8 cellular contexts compared by ENCODE assay signal in the genomic region with DNA sequence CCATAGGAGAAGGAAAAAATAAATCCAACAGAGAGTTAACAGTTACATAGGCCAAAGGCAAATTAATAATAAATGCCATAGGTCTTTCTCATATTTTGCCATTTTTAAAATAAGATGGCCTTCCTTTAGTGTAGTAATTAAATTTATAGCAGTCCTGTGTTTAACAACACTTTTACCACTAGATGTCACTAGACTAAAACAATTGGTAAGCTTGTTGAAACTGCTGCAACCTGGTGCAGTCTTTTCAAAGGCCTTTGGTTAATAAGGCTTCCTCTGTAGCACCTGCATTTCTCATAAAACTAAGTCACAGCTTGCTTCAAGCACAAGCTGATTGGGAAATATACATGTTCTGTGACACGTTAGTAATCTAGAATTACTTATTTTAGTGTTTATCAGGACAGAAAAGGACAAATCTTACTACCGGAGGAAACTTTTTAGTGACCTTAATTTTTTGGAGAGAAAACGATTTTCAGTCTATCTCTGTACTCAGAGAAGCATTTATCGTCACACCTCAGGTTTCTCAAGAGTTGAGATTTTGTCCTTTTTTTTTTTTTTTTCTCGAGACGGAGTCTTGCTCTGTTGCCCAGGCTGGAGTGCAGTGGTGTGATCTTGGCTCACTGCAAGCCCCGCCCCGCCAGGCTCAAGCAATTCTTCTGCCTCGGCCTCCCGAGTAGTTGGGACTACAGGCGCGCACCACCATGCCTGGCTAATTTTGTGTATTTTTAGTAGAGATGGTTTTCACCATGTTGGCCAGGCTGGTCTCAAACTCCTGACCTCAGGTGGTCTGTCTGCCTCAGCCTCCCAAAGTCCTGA. TPM values are rescaled to one million over a fixed set of nuclear protein-coding genes. Genes with fewer than 3 reads are reported as not detected.
A peak's percentile ranks its signal among the peaks of the same experiment; 100 is the strongest.
DNase-seq lines count a peak whose midpoint lies in the region; ATAC-seq, FAIRE-seq and TF ChIP-seq lines count a peak whose summit lies in the region.

No MANE protein-coding gene starts in this region.

- H3K27me3 ChIP-seq in BE2C = no peaks in the 10 kb centered on the region
- no peaks in the 10 kb centered on the region for H3K27me3 ChIP-seq in OCI-LY3 (ENCODE audit: low read depth, low read length)
- H3K27me3 ChIP-seq in keratinocyte (ENCODE audit: control insufficient read depth, extremely low read depth, insufficient read depth, low read length) = no peaks in the 10 kb centered on the region

- H3K9ac ChIP-seq in OCI-LY3 (ENCODE audit: low read length) = no peak overlapping the region
- no peak overlapping the region for H3K9ac ChIP-seq in keratinocyte (ENCODE audit: control insufficient read depth, extremely low read depth, insufficient read depth, low read length)

- intact Hi-C loops in MCF 10A (cut with micrococcal nuclease) = loop anchor here (1.0 to 2.0 kb wide), 6 partner anchors 187 to 360 kb away; a partner anchor contains a TSS

- CTCF ChIA-PET in MCF 10A (lab: Yijun Ruan, JAX) = interaction anchor here (0.6 to 6.9 kb wide), 31 partner anchors 8 to 365 kb away, joined by 3 to 108 read pairs (median 4); a partner anchor contains a TSS

- peak; percentile 64 for TF ChIP-seq CTCF in BE2C (IDR thresholded peaks at IDR 0.05; ENCODE audit: low read depth, low read length)
- peak; percentile 81 for TF ChIP-seq CTCF in OCI-LY3 (IDR thresholded peaks at IDR 0.05; ENCODE audit: low read depth, low read length)
- TF ChIP-seq CTCF in MCF 10A (IDR thresholded peaks at IDR 0.05; ENCODE audit: unreplicated experiment) = peak; percentile 57
- peak in 2 of 3 experiments; percentile 39 to 58 for TF ChIP-seq CTCF in keratinocyte (optimal IDR thresholded peaks at IDR 0.05 in 1 of 3, IDR thresholded peaks at IDR 0.05 in 1 of 3, conservative IDR thresholded peaks at IDR 0.05 in 1 of 3; ENCODE audit: extremely low read depth in 1 of 3, insufficient read depth in 2 of 3, low read length in 3 of 3)

- peaks cover 6% of the 10 kb centered on the region for H3K36me3 Mint-ChIP-seq in MCF 10A (ENCODE audit: insufficient read depth, unreplicated experiment)

- no peaks in the 10 kb centered on the region for H3K4me1 Mint-ChIP-seq in MCF 10A (ENCODE audit: insufficient read depth, unreplicated experiment)

- BruUV-seq in MCF 10A (replicated peaks; lab: Mats Ljungman, UMichigan) = no TSS peak

- no peaks in the 10 kb centered on the region for H3K4me1 ChIP-seq in BE2C
- no peaks in the 10 kb centered on the region for H3K4me1 ChIP-seq in OCI-LY3 (ENCODE audit: low read length)
- H3K4me1 ChIP-seq in keratinocyte (ENCODE audit: control insufficient read depth, extremely low read depth, insufficient read depth, low read length) = no peaks in the 10 kb centered on the region

- DNase-seq in BE2C (no peak), LHCN-M2 (ENCODE audit: low read depth) (peak; percentile 72), MCF 10A (ENCODE audit: unreplicated experiment) (peak; percentile 76), keratinocyte (ENCODE audit: low read depth, low spot score) (peak; percentile 41), stromal cell of bone marrow (ENCODE audit: low read depth) (peak; percentile 59)
- no peak for DNase-seq in activated effector memory CD4-positive, alpha-beta T cell treated with Interleukin-2 at 50 U/mL for 16 hours

- no peak overlapping the region for H3K4me2 ChIP-seq in OCI-LY3 (ENCODE audit: low read length)
- no peak overlapping the region for H3K4me2 ChIP-seq in keratinocyte (ENCODE audit: control insufficient read depth, extremely low read depth, insufficient read depth, low read depth, low read length)

- H3K4me3 ChIP-seq in BE2C (ENCODE audit: low read depth, low read length) = no peak overlapping the region
- H3K4me3 ChIP-seq in OCI-LY3 (ENCODE audit: low read length) = no peak overlapping the region
- H3K4me3 ChIP-seq in keratinocyte (ENCODE audit: control insufficient read depth in 2 of 3, extremely low read depth in 1 of 3, insufficient read depth in 2 of 3, low read depth in 1 of 3, low read length in 3 of 3) = no peak overlapping the region

- ATAC-seq in GM18499 (IDR thresholded peaks at IDR 0.05; ENCODE audit: insufficient read depth, unreplicated experiment) = peak; percentile 52

- H3K4me3 Mint-ChIP-seq in MCF 10A (ENCODE audit: unreplicated experiment) = no peak overlapping the region

- POLR2A ChIA-PET in MCF 10A (lab: Yijun Ruan, JAX) = interaction anchor here (0.7 to 3.4 kb wide), 10 partner anchors 19 to 342 kb away, joined by 3 to 14 read pairs (median 3); a partner anchor contains a TSS

- H2AFZ ChIP-seq in OCI-LY3 (ENCODE audit: low read depth, low read length) (no peak overlapping the region), keratinocyte (ENCODE audit: control insufficient read depth, low read length) (no peak overlapping the region)

- H3K9me1 ChIP-seq in keratinocyte (ENCODE audit: control insufficient read depth, extremely low read depth, insufficient read depth, low read length) = no peaks in the 10 kb centered on the region

- no peaks in the 10 kb centered on the region for H3K9me3 Mint-ChIP-seq in MCF 10A (ENCODE audit: unreplicated experiment)

- no peaks in the 10 kb centered on the region for H3K79me2 ChIP-seq in OCI-LY3 (ENCODE audit: low read length)
- H3K79me2 ChIP-seq in keratinocyte (ENCODE audit: control insufficient read depth, insufficient read depth, low read length) = no peaks in the 10 kb centered on the region

- H4K20me1 ChIP-seq in OCI-LY3 (ENCODE audit: insufficient read depth, low read length) = no peaks in the 10 kb centered on the region
- H4K20me1 ChIP-seq in keratinocyte (ENCODE audit: control insufficient read depth, extremely low read depth, insufficient read depth, low read length) = no peaks in the 10 kb centered on the region

- H3K27ac ChIP-seq in OCI-LY3 (ENCODE audit: low read length) = no peak overlapping the region
- no peak overlapping the region for H3K27ac ChIP-seq in keratinocyte (ENCODE audit: control insufficient read depth, insufficient read depth, low read length)

- FAIRE-seq in keratinocyte (lab: Jason Lieb, UNC) = no peak

- no peak overlapping the region for H3K27ac Mint-ChIP-seq in MCF 10A (ENCODE audit: low read depth, unreplicated experiment)

- dilution Hi-C loops in keratinocyte (cut with MboI; ENCODE audit: extremely low pct_ligation_motif_present, low sequenced_read_pairs) = no loop called here

- H3K36me3 ChIP-seq in BE2C (no peaks in the 10 kb centered on the region), OCI-LY3 (replicated peaks; ENCODE audit: low read depth, low read length) (no peaks in the 10 kb centered on the region), keratinocyte (ENCODE audit: control insufficient read depth in 2 of 2, extremely low read depth in 1 of 2, insufficient read depth in 2 of 2, low read length in 2 of 2) (no peaks in the 10 kb centered on the region)

- no peaks in the 10 kb centered on the region for H3K27me3 Mint-ChIP-seq in MCF 10A (ENCODE audit: insufficient read depth, unreplicated experiment)

- H3K9me3 ChIP-seq in BE2C (no peaks in the 10 kb centered on the region), OCI-LY3 (ENCODE audit: insufficient read depth, low read length) (no peaks in the 10 kb centered on the region), keratinocyte (ENCODE audit: control insufficient read depth, low read depth, low read length) (no peaks in the 10 kb centered on the region)

RNA-seq across cellular contexts. Expression of a gene that starts 20.0 kb away (rescaled TPM):
- 11.9 TPM for polyA plus RNA-seq in BE2C (2012; ENCODE audit: insufficient read depth, insufficient read length, low read depth)
- total RNA-seq in LHCN-M2 (2014; rRNA removed) (3.3 and 6.5 TPM in 2 replicates), MCF 10A (2022) (11.0 and 15.3 TPM in 2 replicates)
- 6.6 TPM for polyA plus RNA-seq in LHCN-M2 (2012)
- polyA plus RNA-seq in keratinocyte = 5.4 to 14.1 TPM (median 5.6 TPM) in 3 replicates
- 15.7 TPM for polyA plus RNA-seq in keratinocyte (2011; ENCODE audit: low read depth)
- 11.5 and 13.5 TPM in 2 replicates for polyA plus RNA-seq in keratinocyte (2011; cell fraction: cytosol; rRNA removed)
- polyA plus RNA-seq in keratinocyte (2011; cell fraction: nucleus; rRNA removed) = 9.4 and 10.6 TPM in 2 replicates
- polyA plus RNA-seq in keratinocyte (2012; ENCODE audit: low replicate concordance) = 7.0 and 8.8 TPM in 2 replicates
- polyA minus RNA-seq in keratinocyte = 9.5 to 14.6 TPM (median 11.3 TPM) in 3 replicates
- 10.4 TPM for polyA minus RNA-seq in keratinocyte (2011; cell fraction: cytosol; rRNA and poly(A)+ RNA removed)
- 9.5 and 18.8 TPM in 2 replicates for polyA minus RNA-seq in keratinocyte (2011; cell fraction: nucleus; rRNA and poly(A)+ RNA removed)

RNA-seq across cellular contexts. Expression of a gene that starts 26.8 kb away (rescaled TPM):
- polyA plus RNA-seq in BE2C (2012; ENCODE audit: insufficient read depth, insufficient read length, low read depth) = 11.1 TPM
- total RNA-seq in LHCN-M2 (2014; rRNA removed) (0.23 and 0.26 TPM in 2 replicates), MCF 10A (2022) (9.9 and 10.1 TPM in 2 replicates)
- 0.72 TPM for polyA plus RNA-seq in LHCN-M2 (2012)
- polyA plus RNA-seq in keratinocyte = 0.91 to 1.6 TPM (median 1.1 TPM) in 3 replicates
- 4.4 TPM for polyA plus RNA-seq in keratinocyte (2011; ENCODE audit: low read depth)
- polyA plus RNA-seq in keratinocyte (2011; cell fraction: cytosol; rRNA removed) = 0.73 and 1.2 TPM in 2 replicates
- polyA plus RNA-seq in keratinocyte (2011; cell fraction: nucleus; rRNA removed) = 1.8 and 2.7 TPM in 2 replicates
- 2.0 and 8.8 TPM in 2 replicates for polyA plus RNA-seq in keratinocyte (2012; ENCODE audit: low replicate concordance)
- 0.30 to 1.3 TPM (median 0.79 TPM) in 3 replicates for polyA minus RNA-seq in keratinocyte
- polyA minus RNA-seq in keratinocyte (2011; cell fraction: cytosol; rRNA and poly(A)+ RNA removed) = not detected
- 0.42 and 1.3 TPM in 2 replicates for polyA minus RNA-seq in keratinocyte (2011; cell fraction: nucleus; rRNA and poly(A)+ RNA removed)

Comparison
In these comparisons a context has a peak if more than half of its experiments do, and no peak if none do; other contexts are left out.
1. DNase-seq: peak in LHCN-M2 (single experiment), MCF 10A (single experiment), keratinocyte (single experiment) and stromal cell of bone marrow (single experiment); none in BE2C (single experiment) and activated effector memory CD4-positive, alpha-beta T cell treated with Interleukin-2 at 50 U/mL for 16 hours (single experiment).
2. Peak in every context shown above with its lines, with median percentiles within 50 percentile points of each other: CTCF ChIP-seq.